ENCODE assay signal across 2 cellular contexts in the genomic region with DNA sequence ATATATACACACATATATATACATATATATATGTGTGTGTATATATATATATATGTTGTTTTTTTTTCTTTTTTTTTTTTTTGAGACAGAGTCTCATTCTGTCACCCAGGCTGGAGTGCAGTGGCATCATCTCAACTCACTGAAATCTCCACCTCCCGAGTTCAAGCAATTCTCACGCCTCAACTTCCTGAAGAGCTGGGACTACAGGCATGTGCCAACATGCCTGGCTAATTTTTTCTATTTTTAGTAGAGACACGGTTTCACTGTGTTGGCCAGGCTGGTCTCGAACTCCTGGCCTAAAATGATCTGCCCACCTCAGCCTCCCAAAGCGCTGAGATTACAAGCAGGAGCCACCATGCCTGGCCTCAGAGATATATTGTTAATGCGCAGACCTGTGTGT. TPM values are rescaled to one million over a fixed set of nuclear protein-coding genes. Genes with fewer than 3 reads are reported as not detected.
"Had no signal": no experiment of that assay in that cellular context is flagged by ENCODE, and none has a peak within 500 bp of the region (broad histone marks: within the 10 kb centered on the region; RNA-seq: fewer than 3 reads in every experiment).

No MANE protein-coding gene starts in this region.

RNA-seq across cellular contexts. Expression of gene OR10H4, which starts 37.0 kb away (rescaled TPM):
- total RNA-seq: G401, GM12878 had no signal
- polyA plus RNA-seq: GM12878 had no signal

RNA-seq across cellular contexts. Expression of gene CYP4F11, which starts 51.5 kb away (rescaled TPM):
- total RNA-seq: GM12878 had no signal
- polyA plus RNA-seq: GM12878 had no signal
